25 cellular contexts compared by ENCODE assay signal in the genomic region with DNA sequence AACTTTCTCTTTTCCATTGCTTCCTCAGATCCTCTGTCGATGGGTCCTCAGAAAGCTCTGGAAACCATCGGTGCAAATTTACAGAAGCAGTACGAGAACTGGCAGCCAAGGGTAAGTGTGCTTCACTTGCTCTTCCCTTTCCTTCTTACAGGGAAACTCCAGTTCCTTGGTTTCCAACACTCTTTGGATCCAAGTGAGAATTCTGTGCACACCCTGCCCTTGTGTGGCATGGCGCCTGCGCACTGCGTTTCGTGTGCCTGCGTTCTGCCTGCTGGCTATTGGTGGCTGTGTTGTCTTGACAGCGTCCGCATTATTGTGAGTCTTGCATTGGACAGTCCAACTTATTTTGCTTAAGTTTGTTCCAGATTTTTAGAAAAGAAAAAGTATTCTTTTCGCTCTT.
DNase-seq lines count a peak whose midpoint lies in the region; ATAC-seq and TF ChIP-seq lines count a peak whose summit lies in the region.
"Had no signal": no experiment of that assay in that cellular context is flagged by ENCODE, and none has a peak within 500 bp of the region (broad histone marks: within the 10 kb centered on the region; RNA-seq: fewer than 3 reads in every experiment).

No MANE protein-coding gene starts in this region.

- 0 out of 4 replicates have a peak overlapping the region, but pooled peaks of 1 of the 2 experiments have one; percentile 12 for H4K8ac ChIP-seq in IMR-90 (ENCODE audit: low read depth in 2 of 2, low read length in 2 of 2)

- H3K9me1 ChIP-seq in IMR-90 (ENCODE audit: insufficient read depth, low read length) = peaks cover 12% of the 10 kb centered on the region

- DNase-seq in T-helper 1 cell (no peak), IMR-90 (no peak), thyroid gland (no peak), SW 1271 (lab: John Stamatoyannopoulos, UW) (no peak)
- DNase-seq in activated naive CD4-positive, alpha-beta T cell treated with anti-CD3 and anti-CD28 coated beads for 36 hours = no peak
- no peak for DNase-seq in activated naive CD4-positive, alpha-beta T cell (lab: John Stamatoyannopoulos, UW)
- no peak for DNase-seq in naive thymus-derived CD8-positive, alpha-beta T cell
- DNase-seq: EL; GF-D8; KG1; NCI-H1105 treated with DMSO at 0.1 percent for 48 hours; NCI-H2081; NCI-H2171; NCI-H345; NCI-H524; NCI-H774; NK-92 treated with Interleukin-12 subunit alpha and Interleukin-12 subunit beta, amount 100 ng/mL, for 24 hours; SHP77 treated with DMSO at 0.1 percent for 48 hours had no signal

- H2AK5ac ChIP-seq in IMR-90 (ENCODE audit: low read depth, low read length) = no peak overlapping the region

- H4K5ac ChIP-seq in IMR-90 (ENCODE audit: low read depth, low read length) = no peak overlapping the region

- no peaks in the 10 kb centered on the region for H3K27me3 ChIP-seq in IMR-90 (ENCODE audit: control insufficient read depth, insufficient read depth, low read length)
- no peaks in the 10 kb centered on the region for H3K27me3 ChIP-seq in thyroid gland
- H3K27me3 ChIP-seq: BLaER1 treated with 17β-estradiol and CSF1 and Interleukin-3, amounts not matched to agents 10 nM and 100 nM had no signal

- H3K36me3 ChIP-seq in IMR-90 (ENCODE audit: control insufficient read depth, insufficient read depth, low read length) (no peaks in the 10 kb centered on the region; the same call in 1 of the 2 replicates), thyroid gland (no peaks in the 10 kb centered on the region)
- H3K36me3 ChIP-seq: HAP-1 had no signal

- peak overlapping the region; percentile 67 for H3K27ac Mint-ChIP-seq in T-helper 1 cell treated with Interleukin-12 subunit alpha and Interleukin-12 subunit beta and Interleukin-4 antibody, amounts not matched to agents 30 μg/mL and 1 μg/mL, for 36 hours
- H3K27ac Mint-ChIP-seq in activated naive CD4-positive, alpha-beta T cell treated with anti-CD3 and anti-CD28 coated beads for 36 hours = peak overlapping the region; percentile 42
- peak overlapping the region in 7 of 10 donors; percentile 4 to 87 (median 70) for H3K27ac Mint-ChIP-seq in naive thymus-derived CD8-positive, alpha-beta T cell
- H3K27ac Mint-ChIP-seq: GM23338 had no signal

- intact Hi-C loops in activated naive CD4-positive, alpha-beta T cell treated with anti-CD3 and anti-CD28 coated beads for 36 hours (cut with micrococcal nuclease) = no loop called here
- intact Hi-C loops in IMR-90 (cut with micrococcal nuclease) = no loop called here
- intact Hi-C loops in thyroid gland (cut with DNase I) = no loop called here

- CTCF ChIA-PET in activated naive CD4-positive, alpha-beta T cell treated with anti-CD3 and anti-CD28 coated beads for 36 hours (lab: Charles Lee) = no interaction called here
- CTCF ChIA-PET in IMR-90 (lab: Yijun Ruan, JAX) = no interaction called here

- H3K9ac ChIP-seq in IMR-90 (ENCODE audit: low read depth, low read length) = no peak overlapping the region
- H3K9ac ChIP-seq: BLaER1 treated with 17β-estradiol and CSF1 and Interleukin-3, amounts not matched to agents 10 nM and 100 nM had no signal

- H3K4me3 ChIP-seq in IMR-90 (ENCODE audit: insufficient read depth, low read depth, low read length) (no peak overlapping the region), thyroid gland (replicated peaks in 1 of 3) (no peak overlapping the region)
- H3K4me3 ChIP-seq: BLaER1 treated with 17β-estradiol and CSF1 and Interleukin-3, amounts not matched to agents 10 nM and 100 nM; GM23338; HAP-1 had no signal

- H2BK20ac ChIP-seq in IMR-90 (ENCODE audit: low read depth, low read length) = 0 out of 2 replicates have a peak overlapping the region, but pooled peaks have one; percentile 14

- H3K4me3 Mint-ChIP-seq in T-helper 1 cell treated with Interleukin-12 subunit alpha and Interleukin-12 subunit beta and Interleukin-4 antibody, amounts not matched to agents 30 μg/mL and 1 μg/mL, for 36 hours = peak overlapping the region; percentile 70
- peak overlapping the region; percentile 31 for H3K4me3 Mint-ChIP-seq in activated naive CD4-positive, alpha-beta T cell treated with anti-CD3 and anti-CD28 coated beads for 36 hours
- H3K4me3 Mint-ChIP-seq in naive thymus-derived CD8-positive, alpha-beta T cell = peak overlapping the region in 6 of 10 donors; percentile 20 to 56 (median 40)
- H3K4me3 Mint-ChIP-seq: GM23338 had no signal

- dilution Hi-C loops in IMR-90 (cut with HindIII; ENCODE audit: low sequenced_read_pairs, unreplicated experiment) = no loop called here

- H3K27ac ChIP-seq in IMR-90 (ENCODE audit: insufficient read depth, low read length) (no peak overlapping the region), thyroid gland (no peak overlapping the region)
- H3K27ac ChIP-seq: 22Rv1; BLaER1 treated with 17β-estradiol and CSF1 and Interleukin-3, amounts not matched to agents 10 nM and 100 nM; HL-60; RWPE1 had no signal

- 0 out of 2 replicates have a peak overlapping the region, but pooled peaks have one; percentile 8 for H3K4ac ChIP-seq in IMR-90 (ENCODE audit: low read depth, low read length)

- 0 out of 3 replicates have a peak overlapping the region, but pooled peaks have one; percentile 2 for H2BK15ac ChIP-seq in IMR-90 (ENCODE audit: low read depth, low read length)

- H3K18ac ChIP-seq in IMR-90 (ENCODE audit: low read depth, low read length) = no peak overlapping the region

- no peak for ATAC-seq in IMR-90 (ENCODE audit: low read depth)
- no peak for ATAC-seq in naive thymus-derived CD8-positive, alpha-beta T cell
- ATAC-seq: GM23338 had no signal

- peaks cover 13% of the 10 kb centered on the region; the same call in 1 of the 2 replicates for H4K20me1 ChIP-seq in IMR-90 (ENCODE audit: insufficient read depth, low read length)

- no peak overlapping the region for H4K91ac ChIP-seq in IMR-90 (ENCODE audit: insufficient read depth, low read depth, low read length)

- no peak overlapping the region for H3K56ac ChIP-seq in IMR-90 (ENCODE audit: extremely low read depth, insufficient read depth, low read length)

- H2AK9ac ChIP-seq in IMR-90 (replicated peaks; ENCODE audit: low read depth, low read length, poor library complexity) = no peak overlapping the region

- peaks cover 26 to 71% of the 10 kb centered on the region in 2 experiments for H3K79me1 ChIP-seq in IMR-90 (ENCODE audit: low read depth in 1 of 2, low read length in 2 of 2)

- peaks cover 45% of the 10 kb centered on the region for H3K4me1 Mint-ChIP-seq in T-helper 1 cell treated with Interleukin-12 subunit alpha and Interleukin-12 subunit beta and Interleukin-4 antibody, amounts not matched to agents 30 μg/mL and 1 μg/mL, for 36 hours (ENCODE audit: low read depth)
- peaks cover 73% of the 10 kb centered on the region for H3K4me1 Mint-ChIP-seq in activated naive CD4-positive, alpha-beta T cell treated with anti-CD3 and anti-CD28 coated beads for 36 hours (ENCODE audit: low read depth)
- H3K4me1 Mint-ChIP-seq in naive thymus-derived CD8-positive, alpha-beta T cell = peaks cover 35 to 51% (median 48%) of the 10 kb centered on the region in 4 donors

- H2AFZ ChIP-seq in IMR-90 (replicated peaks; ENCODE audit: low read length, poor library complexity) = no peak overlapping the region
- H2AFZ ChIP-seq: GM23338 had no signal

- POLR2A ChIA-PET in IMR-90 (lab: Charles Lee; ENCODE audit: unreplicated experiment) = no interaction called here
- POLR2A ChIA-PET in naive thymus-derived CD8-positive, alpha-beta T cell (lab: Charles Lee) = no interaction called here

- TF ChIP-seq RAD21 in IMR-90 (IDR thresholded peaks at IDR 0.05; ENCODE audit: low read length) = no peak

- whole genome bisulfite sequencing in IMR-90 (ENCODE audit: extremely low coverage in 2 of 2, insufficient read length in 1 of 2), 2 experiments = 100% methylated on average over 7 of the region's 11 CpGs; no CpG with 5 or more reads in 1 of the 2 experiments
- 96 to 99% methylated on average over 11 of the region's 11 CpGs for WGBS in thyroid gland, 2 donors

- TF ChIP-seq POLR2A in IMR-90 (IDR thresholded peaks at IDR 0.05; ENCODE audit: low read depth, low read length) = no peak
- no peak for TF ChIP-seq POLR2A in thyroid gland (IDR thresholded peaks at IDR 0.05)

- H2BK120ac ChIP-seq in IMR-90 (ENCODE audit: low read depth, low read length) = no peak overlapping the region

- 0 out of 2 replicates have a peak overlapping the region, but pooled peaks have one; percentile 30 for H3K14ac ChIP-seq in IMR-90 (replicated peaks; ENCODE audit: low read depth, low read length)

- no peak overlapping the region for H3K23ac ChIP-seq in IMR-90 (ENCODE audit: low read depth, low read length)

- H2BK5ac ChIP-seq in IMR-90 (ENCODE audit: low read depth, low read length, poor library complexity, severe bottlenecking) = no peak overlapping the region

- peaks cover 31% of the 10 kb centered on the region for H3K36me3 Mint-ChIP-seq in T-helper 1 cell treated with Interleukin-12 subunit alpha and Interleukin-12 subunit beta and Interleukin-4 antibody, amounts not matched to agents 30 μg/mL and 1 μg/mL, for 36 hours (ENCODE audit: low read depth)
- peaks cover 20% of the 10 kb centered on the region for H3K36me3 Mint-ChIP-seq in activated naive CD4-positive, alpha-beta T cell treated with anti-CD3 and anti-CD28 coated beads for 36 hours (ENCODE audit: low read depth)
- H3K36me3 Mint-ChIP-seq in naive thymus-derived CD8-positive, alpha-beta T cell = peaks cover 3 to 8% (median 8%) of the 10 kb centered on the region in 3 donors

- no peak for TF ChIP-seq CTCF in IMR-90 (conservative IDR thresholded peaks at IDR 0.05; ENCODE audit: low read depth, low read length)
- no peak for TF ChIP-seq CTCF in thyroid gland (IDR thresholded peaks at IDR 0.05)

- no peaks in the 10 kb centered on the region for H3K27me3 Mint-ChIP-seq in T-helper 1 cell treated with Interleukin-12 subunit alpha and Interleukin-12 subunit beta and Interleukin-4 antibody, amounts not matched to agents 30 μg/mL and 1 μg/mL, for 36 hours (ENCODE audit: low read depth)
- no peaks in the 10 kb centered on the region for H3K27me3 Mint-ChIP-seq in activated naive CD4-positive, alpha-beta T cell treated with anti-CD3 and anti-CD28 coated beads for 36 hours (ENCODE audit: low read depth)
- no peaks in the 10 kb centered on the region for H3K27me3 Mint-ChIP-seq in naive thymus-derived CD8-positive, alpha-beta T cell

- BruUV-seq in IMR-90 (replicated peaks; lab: Mats Ljungman, UMichigan) = no TSS peak

- H3K4me2 ChIP-seq in IMR-90 (ENCODE audit: low read depth, low read length) = no peak overlapping the region
- H3K4me2 ChIP-seq: BLaER1 treated with 17β-estradiol and CSF1 and Interleukin-3, amounts not matched to agents 10 nM and 100 nM; GM23338 had no signal

- no peaks in the 10 kb centered on the region for H3K9me3 ChIP-seq in IMR-90 (ENCODE audit: control insufficient read depth, insufficient read depth, low read length)
- no peaks in the 10 kb centered on the region for H3K9me3 ChIP-seq in thyroid gland
- H3K9me3 ChIP-seq: BLaER1 treated with 17β-estradiol and CSF1 and Interleukin-3, amounts not matched to agents 10 nM and 100 nM; HAP-1 had no signal

- no peaks in the 10 kb centered on the region for H3K9me3 Mint-ChIP-seq in T-helper 1 cell treated with Interleukin-12 subunit alpha and Interleukin-12 subunit beta and Interleukin-4 antibody, amounts not matched to agents 30 μg/mL and 1 μg/mL, for 36 hours
- no peaks in the 10 kb centered on the region for H3K9me3 Mint-ChIP-seq in activated naive CD4-positive, alpha-beta T cell treated with anti-CD3 and anti-CD28 coated beads for 36 hours
- H3K9me3 Mint-ChIP-seq in naive thymus-derived CD8-positive, alpha-beta T cell = no peaks in the 10 kb centered on the region
- H3K9me3 Mint-ChIP-seq: GM23338 had no signal

- in situ Hi-C loops in IMR-90 (cut with MboI; ENCODE audit: low sequenced_read_pairs) = no loop called here

- H3K4me1 ChIP-seq in IMR-90 (ENCODE audit: control insufficient read depth, insufficient read depth, low read length) (peaks cover 13% of the 10 kb centered on the region), thyroid gland (no peaks in the 10 kb centered on the region)
